Comparison of ENCODE assay signal across 22 cellular contexts in genomic region chr12:57732270-57732669, GRCh38. TPM values are rescaled to one million over a fixed set of nuclear protein-coding genes. Genes with fewer than 3 reads are reported as not detected.
DNase-seq lines count a peak whose midpoint lies in the region; ATAC-seq and TF ChIP-seq lines count a peak whose summit lies in the region.
"Had no signal": no experiment of that assay in that cellular context is flagged by ENCODE, and none has a peak within 500 bp of the region (broad histone marks: within the 10 kb centered on the region; RNA-seq: fewer than 3 reads in every experiment).

No MANE protein-coding gene starts in this region.

- no peak for ATAC-seq in activated naive CD4-positive, alpha-beta T cell treated with anti-CD3 and anti-CD28 coated beads, Interleukin-2, amount 50 U/mL, for 72 hours
- no peak for ATAC-seq in central memory CD8-positive, alpha-beta T cell (replicated peaks; ENCODE audit: extremely low read depth, poor library complexity, severe bottlenecking)
- ATAC-seq in HG03045 (IDR thresholded peaks at IDR 0.05; ENCODE audit: unreplicated experiment): no peak
- ATAC-seq: GM23338 had no signal

- H3K36me3 ChIP-seq in HEK293 (ENCODE audit: control insufficient read depth in 2 of 2, insufficient read depth in 1 of 2, low read length in 2 of 2): no peaks in the 10 kb centered on the region
- H3K36me3 ChIP-seq in osteoblast (ENCODE audit: insufficient read depth, low read length): no peaks in the 10 kb centered on the region

- DNase-seq in activated naive CD4-positive, alpha-beta T cell treated with anti-CD3 and anti-CD28 coated beads, Interleukin-2, amount 50 U/mL, for 72 hours (ENCODE audit: low spot score in 2 of 2): no peak
- no peak for DNase-seq in activated naive CD4-positive, alpha-beta T cell treated with anti-CD3 and anti-CD28 coated beads, Interleukin-2, amount 50 U/mL, for 16 hours
- no peak for DNase-seq in central memory CD8-positive, alpha-beta T cell (ENCODE audit: low spot score in 2 of 2)
- DNase-seq in osteoblast (ENCODE audit: insufficient read length, low spot score, missing footprints) (peak; percentile 26), NCI-H128 (lab: John Stamatoyannopoulos, UW; ENCODE audit: unreplicated experiment) (no peak), C1 segment of cervical spinal cord (lab: John Stamatoyannopoulos, UW) (no peak)
- DNase-seq: DMS53; GDM1; HCEC 1CT; NCI-H1092 treated with DMSO at 0.1 percent for 48 hours; NCI-H146; NCI-H2029 treated with DMSO at 0.1 percent for 48 hours; NCI-H226; NCI-H510A treated with DMSO at 0.1 percent for 48 hours; NCI-H774; NK-92 treated with Interleukin-12 subunit alpha and Interleukin-12 subunit beta, amount 100 ng/mL, for 24 hours; SIG-M5 had no signal

- CTCF ChIA-PET in HEK293 (lab: Yijun Ruan, JAX): interaction anchor here (1.1 to 2.7 kb wide), 2 partner anchors 9 to 99 kb away, joined by 3 to 7 read pairs; partner anchors contain the start of gene B4GALNT1

- H3K27me3 ChIP-seq in osteoblast (ENCODE audit: insufficient read depth, low read length): peaks cover 50% of the 10 kb centered on the region
- H3K27me3 ChIP-seq: BLaER1 had no signal

- H3K4me2 ChIP-seq in osteoblast (ENCODE audit: insufficient read depth, low read length): no peak overlapping the region
- H3K4me2 ChIP-seq: BLaER1, GM23338, KMS-11 had no signal

- H3K27ac Mint-ChIP-seq in activated naive CD4-positive, alpha-beta T cell treated with anti-CD3 and anti-CD28 coated beads, Interleukin-2, amount 50 U/mL, for 72 hours: peak overlapping the region; percentile 60 to 76
- H3K27ac Mint-ChIP-seq in central memory CD8-positive, alpha-beta T cell (ENCODE audit: low read depth): peak overlapping the region; percentile 14
- H3K27ac Mint-ChIP-seq: GM23338 had no signal

- H3K4me3 Mint-ChIP-seq in central memory CD8-positive, alpha-beta T cell: no peak overlapping the region
- H3K4me3 Mint-ChIP-seq: GM23338 had no signal

- POLR2A ChIA-PET in HEK293 (lab: Yijun Ruan, JAX): interaction anchor here (3.2 kb wide), 1 partner anchor 13 kb away, joined by 10 read pairs; the partner anchor contains the start of gene TSPAN31

- TF ChIP-seq CTCF in HEK293 (tag by site-specific recombination; IDR thresholded peaks at IDR 0.05) (no peak), osteoblast (IDR thresholded peaks at IDR 0.05; ENCODE audit: extremely low read depth, low read depth, low read length) (no peak)

- H3K79me2 ChIP-seq in osteoblast (ENCODE audit: insufficient read depth, low read length): no peaks in the 10 kb centered on the region

- peaks cover 41% of the 10 kb centered on the region for H3K4me1 Mint-ChIP-seq in central memory CD8-positive, alpha-beta T cell

- no peaks in the 10 kb centered on the region for H3K27me3 Mint-ChIP-seq in central memory CD8-positive, alpha-beta T cell

- H3K9me3 ChIP-seq in HEK293 (ENCODE audit: control insufficient read depth, insufficient read depth, low read depth, low read length) (no peaks in the 10 kb centered on the region), osteoblast (ENCODE audit: low read depth, low read length) (no peaks in the 10 kb centered on the region)

- H2AFZ ChIP-seq in osteoblast (ENCODE audit: low read length): no peak overlapping the region
- H2AFZ ChIP-seq: GM23338 had no signal

- H4K20me1 ChIP-seq in osteoblast (ENCODE audit: insufficient read depth, low read length): peaks cover 6% of the 10 kb centered on the region

- no peaks in the 10 kb centered on the region for H3K9me3 Mint-ChIP-seq in activated naive CD4-positive, alpha-beta T cell treated with anti-CD3 and anti-CD28 coated beads, Interleukin-2, amount 50 U/mL, for 72 hours
- H3K9me3 Mint-ChIP-seq in central memory CD8-positive, alpha-beta T cell: no peaks in the 10 kb centered on the region

- peaks cover 3% of the 10 kb centered on the region; the same call in 1 of the 2 replicates for H3K4me1 ChIP-seq in HEK293 (ENCODE audit: control insufficient read depth, insufficient read depth, low read length)
- peaks cover 9% of the 10 kb centered on the region for H3K4me1 ChIP-seq in osteoblast (ENCODE audit: insufficient read depth, low read length)
- H3K4me1 ChIP-seq: BLaER1 had no signal

- peaks cover 10 to 23% of the 10 kb centered on the region in 2 donors for H3K36me3 Mint-ChIP-seq in activated naive CD4-positive, alpha-beta T cell treated with anti-CD3 and anti-CD28 coated beads, Interleukin-2, amount 50 U/mL, for 72 hours
- peaks cover 56% of the 10 kb centered on the region for H3K36me3 Mint-ChIP-seq in central memory CD8-positive, alpha-beta T cell (ENCODE audit: insufficient read depth)

- H3K4me3 ChIP-seq in HEK293 (ENCODE audit: low read depth, low read length): no peak overlapping the region
- H3K4me3 ChIP-seq in osteoblast (ENCODE audit: insufficient read depth, low read length): no peak overlapping the region
- H3K4me3 ChIP-seq: BLaER1, GM23338 had no signal

- H3K27ac ChIP-seq in HEK293 (ENCODE audit: extremely low read depth, low read depth, low read length) (no peak overlapping the region), osteoblast (ENCODE audit: low read depth, low read length) (no peak overlapping the region)
- H3K27ac ChIP-seq: BLaER1, KMS-11 had no signal

TF ChIP-seq in HEK293, 187 proteins besides CTCF, POLR2A, EP300 and RAD21:
- TF ChIP-seq OVOL3 (tag by site-specific recombination; IDR thresholded peaks at IDR 0.05) (no peak), SCRT2 (tag by site-specific recombination; IDR thresholded peaks at IDR 0.05) (peak; percentile 75)

RNA-seq across cellular contexts. Expression of gene AGAP2, which starts 6.3 kb away (rescaled TPM):
- 10 to 100 TPM; 28.9 to 38.4 TPM for total RNA-seq in activated naive CD4-positive, alpha-beta T cell treated with anti-CD3 and anti-CD28 coated beads, Interleukin-2, amount 50 U/mL, for 72 hours
- 0.29 and 0.72 TPM in 2 replicates for total RNA-seq in osteoblast

RNA-seq across cellular contexts. Expression of gene TSPAN31, which starts 12.6 kb away (rescaled TPM):
- 10 to 100 TPM in 1 of 2 donors, 1 to 10 TPM in 1; 9.7 to 15.1 TPM for total RNA-seq in activated naive CD4-positive, alpha-beta T cell treated with anti-CD3 and anti-CD28 coated beads, Interleukin-2, amount 50 U/mL, for 72 hours
- total RNA-seq in osteoblast: 37.4 and 41.6 TPM in 2 replicates

RNA-seq across cellular contexts. Expression of gene CDK4, which starts 19.8 kb away (rescaled TPM):
- 100 to 1,000 TPM; 183 to 191 TPM for total RNA-seq in activated naive CD4-positive, alpha-beta T cell treated with anti-CD3 and anti-CD28 coated beads, Interleukin-2, amount 50 U/mL, for 72 hours
- 275 and 293 TPM in 2 replicates for total RNA-seq in osteoblast

RNA-seq across cellular contexts. Expression of gene MARCHF9, which starts 22.6 kb away (rescaled TPM):
- total RNA-seq in activated naive CD4-positive, alpha-beta T cell treated with anti-CD3 and anti-CD28 coated beads, Interleukin-2, amount 50 U/mL, for 72 hours: 10 to 100 TPM; 17.4 to 26.4 TPM
- 0.59 and 0.72 TPM in 2 replicates for total RNA-seq in osteoblast

RNA-seq across cellular contexts. Expression of gene CYP27B1, which starts 34.6 kb away (rescaled TPM):
- 10 to 100 TPM in 1 of 2 donors, 1 to 10 TPM in 1; 7.6 to 14.7 TPM for total RNA-seq in activated naive CD4-positive, alpha-beta T cell treated with anti-CD3 and anti-CD28 coated beads, Interleukin-2, amount 50 U/mL, for 72 hours
- total RNA-seq in osteoblast: 0.29 and 0.36 TPM in 2 replicates

Comparison
In these comparisons a context has a peak if more than half of its experiments do, and no peak if none do; other contexts are left out.
1. RNA of gene AGAP2, which starts 6.3 kb away (total RNA-seq): 28.9 to 38.4 TPM in activated naive CD4-positive, alpha-beta T cell treated with anti-CD3 and anti-CD28 coated beads, Interleukin-2, amount 50 U/mL, for 72 hours; 0.29 to 0.72 TPM in osteoblast; every median in the first group is over 10 times any median in the second.